In the genomic region with DNA sequence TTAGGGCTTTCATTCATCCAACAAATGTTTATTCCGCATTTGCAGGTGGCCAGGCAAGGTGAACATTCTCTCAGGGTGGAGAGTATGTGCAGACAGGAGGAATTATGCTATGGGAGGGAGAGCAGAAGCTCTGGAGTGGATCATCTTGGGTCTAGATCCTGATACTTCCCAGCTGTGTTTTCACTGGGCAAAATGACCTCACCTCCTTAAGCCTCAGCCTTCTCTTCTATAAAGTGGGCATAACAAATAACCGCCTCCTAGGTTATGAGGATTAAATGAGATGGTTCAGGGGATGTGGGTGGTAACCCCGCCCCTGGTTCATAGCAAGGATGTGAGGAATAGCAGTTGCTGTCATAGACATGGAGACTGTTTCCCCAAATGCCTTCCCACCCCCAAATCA, we compare ENCODE assay signal across 2 cellular contexts.
TF ChIP-seq lines count a peak whose summit lies in the region.

No MANE protein-coding gene starts in this region.

TF ChIP-seq in A549, 52 proteins besides CTCF, POLR2A, EP300 and RAD21:
- TF ChIP-seq CHD2 (IDR thresholded peaks at IDR 0.05; ENCODE audit: low read length, partially characterized antibody) (no peak), HOXB13 (CRISPR knock-in tag; IDR thresholded peaks at IDR 0.05; ENCODE audit: low read depth) (no peak), RCOR1 (IDR thresholded peaks at IDR 0.05; ENCODE audit: low read depth, low read length) (no peak), KDM5A (IDR thresholded peaks at IDR 0.05) (no peak), RFX5 (IDR thresholded peaks at IDR 0.05) (no peak), NPAS2 (CRISPR knock-in tag; IDR thresholded peaks at IDR 0.05; ENCODE audit: borderline replicate concordance) (no peak), NR3C1 (IDR thresholded peaks at IDR 0.05) (no peak), MAFK (IDR thresholded peaks at IDR 0.05; ENCODE audit: partially characterized antibody) (no peak), CHD4 (IDR thresholded peaks at IDR 0.05; ENCODE audit: borderline replicate concordance) (no peak), NFE2L2 (conservative IDR thresholded peaks at IDR 0.05; ENCODE audit: low read length) (no peak)
- TF ChIP-seq, protein P1, sequence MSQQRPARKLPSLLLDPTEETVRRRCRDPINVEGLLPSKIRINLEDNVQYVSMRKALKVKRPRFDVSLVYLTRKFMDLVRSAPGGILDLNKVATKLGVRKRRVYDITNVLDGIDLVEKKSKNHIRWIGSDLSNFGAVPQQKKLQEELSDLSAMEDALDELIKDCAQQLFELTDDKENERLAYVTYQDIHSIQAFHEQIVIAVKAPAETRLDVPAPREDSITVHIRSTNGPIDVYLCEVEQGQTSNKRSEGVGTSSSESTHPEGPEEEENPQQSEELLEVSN (IDR thresholded peaks at IDR 0.05; ENCODE audit: borderline replicate concordance, low read depth), result no peak
- TF ChIP-seq, protein P2, sequence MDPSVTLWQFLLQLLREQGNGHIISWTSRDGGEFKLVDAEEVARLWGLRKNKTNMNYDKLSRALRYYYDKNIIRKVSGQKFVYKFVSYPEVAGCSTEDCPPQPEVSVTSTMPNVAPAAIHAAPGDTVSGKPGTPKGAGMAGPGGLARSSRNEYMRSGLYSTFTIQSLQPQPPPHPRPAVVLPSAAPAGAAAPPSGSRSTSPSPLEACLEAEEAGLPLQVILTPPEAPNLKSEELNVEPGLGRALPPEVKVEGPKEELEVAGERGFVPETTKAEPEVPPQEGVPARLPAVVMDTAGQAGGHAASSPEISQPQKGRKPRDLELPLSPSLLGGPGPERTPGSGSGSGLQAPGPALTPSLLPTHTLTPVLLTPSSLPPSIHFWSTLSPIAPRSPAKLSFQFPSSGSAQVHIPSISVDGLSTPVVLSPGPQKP (IDR thresholded peaks at IDR 0.05; ENCODE audit: low read depth, low read length), result no peak
- TF ChIP-seq, protein P3, sequence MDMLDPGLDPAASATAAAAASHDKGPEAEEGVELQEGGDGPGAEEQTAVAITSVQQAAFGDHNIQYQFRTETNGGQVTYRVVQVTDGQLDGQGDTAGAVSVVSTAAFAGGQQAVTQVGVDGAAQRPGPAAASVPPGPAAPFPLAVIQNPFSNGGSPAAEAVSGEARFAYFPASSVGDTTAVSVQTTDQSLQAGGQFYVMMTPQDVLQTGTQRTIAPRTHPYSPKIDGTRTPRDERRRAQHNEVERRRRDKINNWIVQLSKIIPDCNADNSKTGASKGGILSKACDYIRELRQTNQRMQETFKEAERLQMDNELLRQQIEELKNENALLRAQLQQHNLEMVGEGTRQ (IDR thresholded peaks at IDR 0.05), result no peak

TF ChIP-seq in endothelial cell of umbilical vein, 7 proteins besides CTCF, POLR2A, EP300 and RAD21:
- TF ChIP-seq, protein P4, sequence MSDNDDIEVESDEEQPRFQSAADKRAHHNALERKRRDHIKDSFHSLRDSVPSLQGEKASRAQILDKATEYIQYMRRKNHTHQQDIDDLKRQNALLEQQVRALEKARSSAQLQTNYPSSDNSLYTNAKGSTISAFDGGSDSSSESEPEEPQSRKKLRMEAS (IDR thresholded peaks at IDR 0.05; ENCODE audit: insufficient read depth, insufficient read length), result no peak
- TF ChIP-seq POLR2AphosphoS5 (IDR thresholded peaks at IDR 0.05; ENCODE audit: insufficient read depth, low read depth, low read length), result no peak
- TF ChIP-seq GATA2 (IDR thresholded peaks at IDR 0.05; ENCODE audit: insufficient read depth, insufficient read length, low read depth, low read length), result no peak
- no peak for TF ChIP-seq EZH2 (IDR thresholded peaks at IDR 0.05; ENCODE audit: borderline replicate concordance, low read depth, low read length, severe bottlenecking)
- TF ChIP-seq FOS (IDR thresholded peaks at IDR 0.05; ENCODE audit: borderline replicate concordance, insufficient read depth, low read length), result no peak
- no peak for TF ChIP-seq JUN (IDR thresholded peaks at IDR 0.05; ENCODE audit: borderline replicate concordance, insufficient read depth, insufficient read length, low read depth)
- no peak for TF ChIP-seq MYC (IDR thresholded peaks at IDR 0.05; ENCODE audit: low read depth, low read length)
